Comparison of ENCODE assay signal across 8 cellular contexts in genomic region chr7:104156842-104157277, GRCh38. TPM values are rescaled to one million over a fixed set of nuclear protein-coding genes. Genes with fewer than 3 reads are reported as not detected.
DNase-seq lines count a peak whose midpoint lies in the region; TF ChIP-seq lines count a peak whose summit lies in the region.

No MANE protein-coding gene starts in this region.

- H3F3A ChIP-seq in DOHH2 (ENCODE audit: control insufficient read depth, insufficient read depth), result peaks cover 13% of the 10 kb centered on the region

- no peak for DNase-seq in LNCaP clone FGC (ENCODE audit: low read depth)
- peak; percentile 47 for DNase-seq in SK-N-DZ (ENCODE audit: low spot score)
- peak; percentile 38 for DNase-seq in globus pallidus (ENCODE audit: low spot score)
- DNase-seq in substantia nigra (lab: John Stamatoyannopoulos, UW), result no peak
- no peak for DNase-seq in 8988T
- DNase-seq in activated naive CD4-positive, alpha-beta T cell treated with anti-CD3 and anti-CD28 coated beads, Interleukin-2, amount 10 ng/mL, durations not matched to agents 7 days and 5 days, result no peak
- no peak for DNase-seq in stimulated activated CD4-positive, alpha-beta T cell treated with anti-CD3 and anti-CD28 coated beads, Interleukin-12 subunit alpha, Interleukin-12 subunit beta, amount 100 ng/mL, for 4 hours

- peaks cover 58% of the 10 kb centered on the region for H3K36me3 ChIP-seq in DOHH2 (ENCODE audit: control insufficient read depth, low read length)

- peak; percentile 76 for TF ChIP-seq CTCF in DOHH2 (IDR thresholded peaks at IDR 0.05; ENCODE audit: low read depth, low read length, poor library complexity, severe bottlenecking)
- TF ChIP-seq CTCF in LNCaP clone FGC (IDR thresholded peaks at IDR 0.05; ENCODE audit: control insufficient read depth, extremely low read depth, insufficient read depth), result peak; percentile 67

- H3K9me3 Mint-ChIP-seq in activated naive CD4-positive, alpha-beta T cell treated with anti-CD3 and anti-CD28 coated beads, Interleukin-2, amount 10 ng/mL, durations not matched to agents 7 days and 5 days, result no peaks in the 10 kb centered on the region

- no peaks in the 10 kb centered on the region for H3K79me2 ChIP-seq in DOHH2 (ENCODE audit: control insufficient read depth, low read length)

- H3K9me2 ChIP-seq in DOHH2 (replicated peaks; ENCODE audit: control insufficient read depth, low read length), result no peaks in the 10 kb centered on the region

- no peaks in the 10 kb centered on the region for H3K4me1 ChIP-seq in DOHH2 (ENCODE audit: control insufficient read depth, low read length)

- no peaks in the 10 kb centered on the region for H3K9me3 ChIP-seq in DOHH2 (ENCODE audit: control insufficient read depth, insufficient read depth, low read length)

- H3K4me3 Mint-ChIP-seq in activated naive CD4-positive, alpha-beta T cell treated with anti-CD3 and anti-CD28 coated beads, Interleukin-2, amount 10 ng/mL, durations not matched to agents 7 days and 5 days, result no peak overlapping the region

- no peak overlapping the region for H3K4me2 ChIP-seq in DOHH2 (ENCODE audit: low read length)

- H3K27ac Mint-ChIP-seq in activated naive CD4-positive, alpha-beta T cell treated with anti-CD3 and anti-CD28 coated beads, Interleukin-2, amount 10 ng/mL, durations not matched to agents 7 days and 5 days, result no peak overlapping the region

- H3K36me3 Mint-ChIP-seq in activated naive CD4-positive, alpha-beta T cell treated with anti-CD3 and anti-CD28 coated beads, Interleukin-2, amount 10 ng/mL, durations not matched to agents 7 days and 5 days, result peaks cover 4% of the 10 kb centered on the region

- CTCF ChIA-PET in activated naive CD4-positive, alpha-beta T cell treated with anti-CD3 and anti-CD28 coated beads, Interleukin-2, amount 10 ng/mL, durations not matched to agents 7 days and 5 days (lab: Charles Lee), result no interaction called here

- no peaks in the 10 kb centered on the region for H4K20me1 ChIP-seq in DOHH2 (ENCODE audit: control insufficient read depth, insufficient read depth, low read depth, low read length)

- H3K4me1 Mint-ChIP-seq in activated naive CD4-positive, alpha-beta T cell treated with anti-CD3 and anti-CD28 coated beads, Interleukin-2, amount 10 ng/mL, durations not matched to agents 7 days and 5 days, result no peaks in the 10 kb centered on the region

- H3K4me3 ChIP-seq in DOHH2 (ENCODE audit: low read length), result no peak overlapping the region
- H3K4me3 ChIP-seq in LNCaP clone FGC (ENCODE audit: low read depth, low read length), result no peak overlapping the region

- H3K27ac ChIP-seq in DOHH2 (ENCODE audit: low read depth, low read length) (no peak overlapping the region), substantia nigra (ENCODE audit: low read depth, low read length, poor library complexity, severe bottlenecking) (no peak overlapping the region)

- no peaks in the 10 kb centered on the region for H3K27me3 ChIP-seq in DOHH2 (ENCODE audit: control insufficient read depth, low read length)

- H3K27me3 Mint-ChIP-seq in activated naive CD4-positive, alpha-beta T cell treated with anti-CD3 and anti-CD28 coated beads, Interleukin-2, amount 10 ng/mL, durations not matched to agents 7 days and 5 days, result no peaks in the 10 kb centered on the region

RNA-seq across cellular contexts. Expression of gene ORC5, which starts 51.0 kb away (rescaled TPM):
- polyA plus RNA-seq in SK-N-DZ (2014; cell fraction: cytosol; rRNA removed), result 20.5 and 25.1 TPM in 2 replicates
- polyA plus RNA-seq in SK-N-DZ (2014; cell fraction: nucleus; rRNA removed), result 17.0 and 27.7 TPM in 2 replicates

Comparison
In these comparisons a context has a peak if more than half of its experiments do, and no peak if none do; other contexts are left out.
1. DNase-seq: peak in SK-N-DZ (single experiment) and globus pallidus (single experiment); none in LNCaP clone FGC (single experiment), substantia nigra (0 of 49), 8988T (single experiment), activated naive CD4-positive, alpha-beta T cell treated with anti-CD3 and anti-CD28 coated beads, Interleukin-2, amount 10 ng/mL, durations not matched to agents 7 days and 5 days (single experiment) and stimulated activated CD4-positive, alpha-beta T cell treated with anti-CD3 and anti-CD28 coated beads, Interleukin-12 subunit alpha, Interleukin-12 subunit beta, amount 100 ng/mL, for 4 hours (single experiment).